ENCODE assay signal across 33 cellular contexts in genomic region chr13:110028838-110029621, GRCh38.
"Had no signal": no experiment of that assay in that cellular context is flagged by ENCODE, and none has a peak within 500 bp of the region (broad histone marks: within the 10 kb centered on the region; RNA-seq: fewer than 3 reads in every experiment).

No MANE protein-coding gene starts in this region.

- H3K4me1 Mint-ChIP-seq: activated B cell treated with CpG ODN at 0.5 μM for 24 hours; activated naive CD4-positive, alpha-beta T cell treated with anti-CD3 and anti-CD28 coated beads, Interleukin-2, amount 10 ng/mL, durations not matched to agents 7 days and 5 days; activated naive CD8-positive, alpha-beta T cell treated with anti-CD3 and anti-CD28 coated beads, Interleukin-2, amount 10 ng/mL, durations not matched to agents 7 days and 5 days; central memory CD8-positive, alpha-beta T cell; endodermal cell; T-helper 17 cell had no signal

- H3K36me3 Mint-ChIP-seq: activated naive CD4-positive, alpha-beta T cell treated with anti-CD3 and anti-CD28 coated beads, Interleukin-2, amount 10 ng/mL, durations not matched to agents 7 days and 5 days; activated naive CD4-positive, alpha-beta T cell treated with anti-CD3 and anti-CD28 coated beads, Interleukin-2, amount 50 U/mL, for 72 hours; activated naive CD8-positive, alpha-beta T cell treated with anti-CD3 and anti-CD28 coated beads, Interleukin-2, amount 10 ng/mL, durations not matched to agents 7 days and 5 days; brain had no signal

- H2AFZ ChIP-seq: hepatocyte had no signal

- H3K9me3 ChIP-seq: ascending aorta, breast epithelium, gastroesophageal sphincter, heart right ventricle had no signal

- H3K27me3 ChIP-seq: ascending aorta, breast epithelium, cardiac muscle cell, gastroesophageal sphincter, heart right ventricle, hepatocyte had no signal

- DNase-seq: activated B cell treated with CpG ODN at 0.5 μM for 24 hours; activated CD4-positive, alpha-beta T cell treated with anti-CD3 and anti-CD28 coated beads for 48 hours; activated CD4-positive, alpha-beta T cell treated with anti-CD3 and anti-CD28 coated beads, Interleukin-2, amount 50 U/mL, for 1 hour; activated CD4-positive, alpha-beta T cell treated with anti-CD3 and anti-CD28 coated beads, Interleukin-2, amount 50 U/mL, for 48 hours; activated CD8-positive, alpha-beta memory T cell treated with anti-CD3 and anti-CD28 coated beads, Interleukin-2, amount 50 U/mL, for 48 hours; activated CD8-positive, alpha-beta T cell treated with anti-CD3 and anti-CD28 coated beads for 36 hours; activated gamma-delta T cell; activated naive CD4-positive, alpha-beta T cell; activated naive CD4-positive, alpha-beta T cell treated with anti-CD3 and anti-CD28 coated beads, Interleukin-2, amount 10 ng/mL, durations not matched to agents 7 days and 5 days; activated naive CD8-positive, alpha-beta T cell treated with anti-CD3 and anti-CD28 coated beads, Interleukin-2, amount 10 ng/mL, durations not matched to agents 7 days and 5 days; activated T-cell treated with anti-CD3 and anti-CD28 coated beads for 4 hours; activated T-cell treated with anti-CD3 and anti-CD28 coated beads, Interleukin-2, amount 50 U/mL, for 24 hours; activated T-cell treated with anti-CD3 and anti-CD28 coated beads, Interleukin-2, amount 50 U/mL, for 72 hours; dorsolateral prefrontal cortex; effector memory CD4-positive, alpha-beta T cell; endodermal cell; foreskin melanocyte; heart right ventricle; T-helper 17 cell; T1000; WERI-Rb-1 had no signal

- H3K4me2 ChIP-seq: hepatocyte had no signal

- H3K27ac ChIP-seq: breast epithelium, cardiac muscle cell, dorsolateral prefrontal cortex, gastroesophageal sphincter, heart right ventricle, hepatocyte, WERI-Rb-1 had no signal

- H3K79me2 ChIP-seq: hepatocyte had no signal

- H3K9me3 Mint-ChIP-seq: activated B cell treated with CpG ODN at 0.5 μM for 24 hours; activated CD8-positive, alpha-beta T cell treated with anti-CD3 and anti-CD28 coated beads for 36 hours; activated naive CD4-positive, alpha-beta T cell treated with anti-CD3 and anti-CD28 coated beads, Interleukin-2, amount 10 ng/mL, durations not matched to agents 7 days and 5 days; activated naive CD4-positive, alpha-beta T cell treated with anti-CD3 and anti-CD28 coated beads, Interleukin-2, amount 50 U/mL, for 72 hours; activated naive CD8-positive, alpha-beta T cell treated with anti-CD3 and anti-CD28 coated beads, Interleukin-2, amount 10 ng/mL, durations not matched to agents 7 days and 5 days; activated T-cell treated with anti-CD3 and anti-CD28 coated beads, Interleukin-2, amount 50 U/mL, for 24 hours; activated T-cell treated with anti-CD3 and anti-CD28 coated beads, Interleukin-2, amount 50 U/mL, for 72 hours; central memory CD8-positive, alpha-beta T cell; dendritic cell treated with granulocyte-macrophage colony-stimulating factor and Interleukin-4, amounts not matched to agents 40 ng/mL and 50 ng/mL, for 4 days; endodermal cell; T-helper 2 cell treated with Interferon-gamma antibody and Interleukin-4, amounts not matched to agents 5 μg/mL and 100 μg/mL, for 36 hours had no signal

- H3K27me3 Mint-ChIP-seq: activated B cell treated with CpG ODN at 0.5 μM for 24 hours; activated CD8-positive, alpha-beta T cell treated with anti-CD3 and anti-CD28 coated beads for 36 hours; activated naive CD4-positive, alpha-beta T cell treated with anti-CD3 and anti-CD28 coated beads, Interleukin-2, amount 10 ng/mL, durations not matched to agents 7 days and 5 days; activated naive CD8-positive, alpha-beta T cell treated with anti-CD3 and anti-CD28 coated beads, Interleukin-2, amount 10 ng/mL, durations not matched to agents 7 days and 5 days; activated T-cell treated with anti-CD3 and anti-CD28 coated beads, Interleukin-2, amount 50 U/mL, for 24 hours; brain; central memory CD8-positive, alpha-beta T cell had no signal

- ATAC-seq: activated CD4-positive, CD25-positive, alpha-beta regulatory T cell treated with anti-CD3 and anti-CD28 coated beads, Interleukin-2, amount 50 U/mL, for 24 hours; activated CD8-positive, alpha-beta T cell treated with anti-CD3 and anti-CD28 coated beads for 36 hours; activated naive CD4-positive, alpha-beta T cell treated with anti-CD3 and anti-CD28 coated beads, Interleukin-2, amount 50 U/mL, for 72 hours; activated T-cell treated with anti-CD3 and anti-CD28 coated beads, Interleukin-2, amount 50 U/mL, for 72 hours; esophagus mucosa; gastroesophageal sphincter; heart right ventricle; T-helper 17 cell had no signal

- H3K27ac Mint-ChIP-seq: activated B cell treated with CpG ODN at 0.5 μM for 24 hours; activated CD8-positive, alpha-beta T cell treated with anti-CD3 and anti-CD28 coated beads for 36 hours; activated naive CD4-positive, alpha-beta T cell treated with anti-CD3 and anti-CD28 coated beads, Interleukin-2, amount 10 ng/mL, durations not matched to agents 7 days and 5 days; activated naive CD4-positive, alpha-beta T cell treated with anti-CD3 and anti-CD28 coated beads, Interleukin-2, amount 50 U/mL, for 72 hours; activated naive CD8-positive, alpha-beta T cell treated with anti-CD3 and anti-CD28 coated beads, Interleukin-2, amount 10 ng/mL, durations not matched to agents 7 days and 5 days; activated T-cell treated with anti-CD3 and anti-CD28 coated beads, Interleukin-2, amount 50 U/mL, for 24 hours; activated T-cell treated with anti-CD3 and anti-CD28 coated beads, Interleukin-2, amount 50 U/mL, for 72 hours; brain; dendritic cell treated with granulocyte-macrophage colony-stimulating factor and Interleukin-4, amounts not matched to agents 40 ng/mL and 50 ng/mL, for 4 days; endodermal cell; T-helper 17 cell; T-helper 2 cell treated with Interferon-gamma antibody and Interleukin-4, amounts not matched to agents 5 μg/mL and 100 μg/mL, for 36 hours had no signal

- H3K4me1 ChIP-seq: breast epithelium had no signal

- H3K4me3 Mint-ChIP-seq: activated B cell treated with CpG ODN at 0.5 μM for 24 hours; activated CD8-positive, alpha-beta T cell treated with anti-CD3 and anti-CD28 coated beads for 36 hours; activated naive CD4-positive, alpha-beta T cell treated with anti-CD3 and anti-CD28 coated beads, Interleukin-2, amount 10 ng/mL, durations not matched to agents 7 days and 5 days; activated naive CD8-positive, alpha-beta T cell treated with anti-CD3 and anti-CD28 coated beads, Interleukin-2, amount 10 ng/mL, durations not matched to agents 7 days and 5 days; activated T-cell treated with anti-CD3 and anti-CD28 coated beads, Interleukin-2, amount 50 U/mL, for 24 hours; activated T-cell treated with anti-CD3 and anti-CD28 coated beads, Interleukin-2, amount 50 U/mL, for 72 hours; brain; central memory CD8-positive, alpha-beta T cell; dendritic cell treated with granulocyte-macrophage colony-stimulating factor and Interleukin-4, amounts not matched to agents 40 ng/mL and 50 ng/mL, for 4 days; endodermal cell; T-helper 17 cell; T-helper 2 cell treated with Interferon-gamma antibody and Interleukin-4, amounts not matched to agents 5 μg/mL and 100 μg/mL, for 36 hours had no signal
